In genomic region chr15:69096197-69096596, GRCh38 we compare ENCODE assay signal across 29 cellular contexts.
DNase-seq lines count a peak whose midpoint lies in the region; ATAC-seq, FAIRE-seq and TF ChIP-seq lines count a peak whose summit lies in the region.
"Had no signal": no experiment of that assay in that cellular context is flagged by ENCODE, and none has a peak within 500 bp of the region (broad histone marks: within the 10 kb centered on the region; RNA-seq: fewer than 3 reads in every experiment).

No MANE protein-coding gene starts in this region.

- no peak overlapping the region for H3K4me3 ChIP-seq in cardiac fibroblast (replicated peaks in 1 of 2; ENCODE audit: low read depth in 2 of 2, low read length in 2 of 2)
- H3K4me3 ChIP-seq: SJSA1, upper lobe of left lung had no signal

- H3K9me3 Mint-ChIP-seq in activated T-cell treated with anti-CD3 and anti-CD28 coated beads, Interleukin-2, amount 50 U/mL, for 72 hours = no peaks in the 10 kb centered on the region
- H3K9me3 Mint-ChIP-seq: activated B cell treated with CpG ODN at 0.5 μM for 24 hours had no signal

- ATAC-seq in activated T-cell treated with anti-CD3 and anti-CD28 coated beads, Interleukin-2, amount 50 U/mL, for 72 hours (replicated peaks in 1 of 2) = no peak
- ATAC-seq: foreskin keratinocyte had no signal

- no peak overlapping the region for H3K27ac Mint-ChIP-seq in activated T-cell treated with anti-CD3 and anti-CD28 coated beads, Interleukin-2, amount 50 U/mL, for 72 hours
- H3K27ac Mint-ChIP-seq: activated B cell treated with CpG ODN at 0.5 μM for 24 hours, memory B cell had no signal

- no peaks in the 10 kb centered on the region for H3K4me1 Mint-ChIP-seq in activated T-cell treated with anti-CD3 and anti-CD28 coated beads, Interleukin-2, amount 50 U/mL, for 72 hours (ENCODE audit: low read depth)
- H3K4me1 Mint-ChIP-seq: activated B cell treated with CpG ODN at 0.5 μM for 24 hours had no signal

- peaks cover 7% of the 10 kb centered on the region for H3K27me3 Mint-ChIP-seq in activated T-cell treated with anti-CD3 and anti-CD28 coated beads, Interleukin-2, amount 50 U/mL, for 72 hours (ENCODE audit: low read depth)

- DNase-seq in DMS 273 (lab: John Stamatoyannopoulos, UW; ENCODE audit: unreplicated experiment) = peak; percentile 95
- peak; percentile 100 for DNase-seq in NCI-H2171 treated with DMSO at 0.1 percent for 48 hours (lab: John Stamatoyannopoulos, UW)
- DNase-seq in cardiac fibroblast (ENCODE audit: low read depth in 2 of 2) = peak; percentile 15 to 22
- DNase-seq in left kidney (ENCODE audit: low read depth, low spot score) = peak; percentile 43
- no peak for DNase-seq in stimulated activated CD4-positive, alpha-beta T cell treated with anti-CD3 and anti-CD28 coated beads, Interleukin-12 subunit alpha, Interleukin-12 subunit beta, amount 100 ng/mL, for 4 hours
- no peak for DNase-seq in activated T-cell treated with anti-CD3 and anti-CD28 coated beads, Interleukin-2, amount 50 U/mL, for 72 hours
- DNase-seq in activated naive CD4-positive, alpha-beta T cell (lab: John Stamatoyannopoulos, UW) = no peak
- DNase-seq in urothelium cell line (ENCODE audit: low spot score) = no peak
- DNase-seq: activated B cell treated with CpG ODN at 0.5 μM for 24 hours; activated CD4-positive, alpha-beta T cell treated with anti-CD3 and anti-CD28 coated beads, Interleukin-2, amount 50 U/mL, for 1 hour; activated naive CD4-positive, alpha-beta T cell treated with Interleukin-2 at 50 U/mL for 16 hours; activated T-cell treated with anti-CD3 and anti-CD28 coated beads, Interleukin-2, amount 50 U/mL, for 48 hours; brain microvascular endothelial cell; DMS53; effector CD8-positive, alpha-beta T cell; foreskin keratinocyte; hippocampal formation; left cardiac atrium; NCI-H345; occipital lobe; stimulated activated CD4-positive, alpha-beta T cell treated with anti-CD3 and anti-CD28 coated beads, Interleukin-4, amount 100 ng/mL, for 1 hour; substantia nigra; T-helper 1 cell; upper lobe of left lung had no signal

- H3K4me3 Mint-ChIP-seq in activated T-cell treated with anti-CD3 and anti-CD28 coated beads, Interleukin-2, amount 50 U/mL, for 72 hours = no peak overlapping the region
- H3K4me3 Mint-ChIP-seq: activated B cell treated with CpG ODN at 0.5 μM for 24 hours, memory B cell had no signal

- no peaks in the 10 kb centered on the region for H3K36me3 Mint-ChIP-seq in activated T-cell treated with anti-CD3 and anti-CD28 coated beads, Interleukin-2, amount 50 U/mL, for 72 hours (ENCODE audit: insufficient read depth in 2 of 2)
- H3K36me3 Mint-ChIP-seq: memory B cell had no signal

- FAIRE-seq in urothelium cell line (lab: Jason Lieb, UNC) = no peak
- FAIRE-seq: colon, H1, RCC 7860 had no signal

- no peak for TF ChIP-seq CTCF in cardiac fibroblast (IDR thresholded peaks at IDR 0.05; ENCODE audit: low read depth, low read length)

Comparison
In these comparisons a context has a peak if more than half of its experiments do, and no peak if none do; other contexts are left out.
1. DNase-seq: peak in DMS 273 (single experiment), NCI-H2171 treated with DMSO at 0.1 percent for 48 hours (single experiment), cardiac fibroblast (2 of 2) and left kidney (single experiment); none in stimulated activated CD4-positive, alpha-beta T cell treated with anti-CD3 and anti-CD28 coated beads, Interleukin-12 subunit alpha, Interleukin-12 subunit beta, amount 100 ng/mL, for 4 hours (single experiment), activated T-cell treated with anti-CD3 and anti-CD28 coated beads, Interleukin-2, amount 50 U/mL, for 72 hours (0 of 2), activated naive CD4-positive, alpha-beta T cell (0 of 4) and urothelium cell line (single experiment).